Comparison of ENCODE assay signal across 8 cellular contexts in the genomic region with DNA sequence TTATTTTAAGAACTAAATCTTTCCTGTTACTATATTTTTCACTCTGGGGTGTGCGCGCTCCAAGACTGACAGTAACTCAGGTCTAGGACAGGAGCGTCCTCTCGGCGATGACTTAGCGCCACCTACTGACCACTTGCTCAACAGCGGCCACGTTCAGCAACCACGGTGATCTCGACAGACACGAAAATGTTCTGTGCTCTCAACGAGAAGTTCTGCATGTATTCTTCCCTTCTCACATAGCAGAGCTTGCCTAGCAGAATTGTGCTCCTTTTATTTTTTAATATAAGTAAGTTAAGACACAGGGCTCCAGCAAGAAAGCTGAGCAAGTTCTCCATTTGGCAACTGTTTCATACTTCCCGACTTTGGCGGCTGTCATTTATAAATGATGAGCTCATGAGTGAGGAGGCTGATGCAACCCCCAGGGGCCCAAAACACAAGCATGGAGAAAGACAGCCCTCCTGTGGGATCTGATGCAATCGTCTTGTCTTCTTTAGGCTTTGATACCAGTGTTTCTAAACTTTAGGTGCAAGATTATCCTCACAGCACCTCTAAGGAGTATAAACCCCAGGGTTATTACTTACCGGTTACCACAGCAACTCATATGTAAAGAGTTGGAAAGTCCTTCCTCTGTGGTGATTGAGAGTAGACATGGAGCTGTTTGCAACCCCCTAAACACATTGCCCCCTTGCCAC.
DNase-seq lines count a peak whose midpoint lies in the region; ATAC-seq and TF ChIP-seq lines count a peak whose summit lies in the region.

No MANE protein-coding gene starts in this region.

- TF ChIP-seq CTCF in CD8-positive, alpha-beta T cell (IDR thresholded peaks at IDR 0.05), result peak; percentile 90

- peak; percentile 68 to 91 (median 78) for DNase-seq in CD8-positive, alpha-beta T cell
- DNase-seq in NCI-H526 treated with DMSO at 0.1 percent for 48 hours (lab: John Stamatoyannopoulos, UW) (peak; percentile 67), dermis microvascular lymphatic vessel endothelial cell (ENCODE audit: low read depth in 2 of 2) (peak; percentile 45 to 76), lung microvascular endothelial cell (ENCODE audit: low read depth in 2 of 2) (peak; percentile 80 to 83)
- DNase-seq in activated CD4-positive, alpha-beta T cell treated with anti-CD3 and anti-CD28 coated beads, Interleukin-2, amount 50 U/mL, for 1 hour, result peak; percentile 83
- DNase-seq in stimulated activated CD8-positive, alpha-beta memory T cell treated with anti-CD3 and anti-CD28 coated beads, Interleukin-12 subunit alpha, Interleukin-12 subunit beta, amount 100 ng/mL, for 24 hours (ENCODE audit: extremely low read depth), result peak; percentile 35

- H3K36me3 ChIP-seq in CD8-positive, alpha-beta T cell (ENCODE audit: insufficient read depth, low read length), result no peaks in the 10 kb centered on the region

- no peaks in the 10 kb centered on the region for H3K27me3 ChIP-seq in CD8-positive, alpha-beta T cell (ENCODE audit: insufficient read depth, low read length)

- H3K4me3 ChIP-seq in CD8-positive, alpha-beta T cell (ENCODE audit: low read depth, low read length), result no peak overlapping the region

- intact Hi-C loops in CD8-positive, alpha-beta T cell (cut with DNase I, micrococcal nuclease), result loop anchor here (1.0 to 10.0 kb wide), 13 partner anchors 33 to 1645 kb away; partner anchors contain the start of gene HLX (in 1 of the 2)

- peaks cover 9% of the 10 kb centered on the region for H3K9me3 Mint-ChIP-seq in CD8-positive, alpha-beta T cell

- H3K9me3 ChIP-seq in CD8-positive, alpha-beta T cell (ENCODE audit: low read length), result peaks cover 5% of the 10 kb centered on the region

- peak overlapping the region; percentile 2 for H3K27ac Mint-ChIP-seq in CD8-positive, alpha-beta T cell

- peaks cover 16% of the 10 kb centered on the region for H3K4me1 Mint-ChIP-seq in CD8-positive, alpha-beta T cell (ENCODE audit: low read depth)

- H3K36me3 Mint-ChIP-seq in CD8-positive, alpha-beta T cell, result no peaks in the 10 kb centered on the region

- H3K27me3 Mint-ChIP-seq in CD8-positive, alpha-beta T cell (ENCODE audit: low read depth), result no peaks in the 10 kb centered on the region

- POLR2A ChIA-PET in CD8-positive, alpha-beta T cell (lab: Charles Lee), result interaction anchor here (0.7 to 1.8 kb wide), 2 partner anchors 713 to 1590 kb away, joined by 3 to 5 read pairs; partner anchors contain the start of gene DUSP10

- peaks cover 6% of the 10 kb centered on the region for H3K4me1 ChIP-seq in CD8-positive, alpha-beta T cell (ENCODE audit: insufficient read depth, low read length)

- ATAC-seq in CD8-positive, alpha-beta T cell, result peak; percentile 99
- peak; percentile 96 for ATAC-seq in GM19397 (IDR thresholded peaks at IDR 0.05; ENCODE audit: unreplicated experiment)
- ATAC-seq in HG03460 (IDR thresholded peaks at IDR 0.05; ENCODE audit: unreplicated experiment), result peak; percentile 98

- CTCF ChIA-PET in CD8-positive, alpha-beta T cell (lab: Charles Lee), result interaction anchor here (0.6 to 6.1 kb wide), 86 partner anchors 9 to 1646 kb away, joined by 3 to 173 read pairs (median 4); no protein-coding TSS in a partner anchor

- peak overlapping the region; percentile 0 for H3K4me3 Mint-ChIP-seq in CD8-positive, alpha-beta T cell

- no peak overlapping the region for H3K27ac ChIP-seq in CD8-positive, alpha-beta T cell (ENCODE audit: low read depth, low read length)
